15 cellular contexts compared by ENCODE assay signal in the genomic region with DNA sequence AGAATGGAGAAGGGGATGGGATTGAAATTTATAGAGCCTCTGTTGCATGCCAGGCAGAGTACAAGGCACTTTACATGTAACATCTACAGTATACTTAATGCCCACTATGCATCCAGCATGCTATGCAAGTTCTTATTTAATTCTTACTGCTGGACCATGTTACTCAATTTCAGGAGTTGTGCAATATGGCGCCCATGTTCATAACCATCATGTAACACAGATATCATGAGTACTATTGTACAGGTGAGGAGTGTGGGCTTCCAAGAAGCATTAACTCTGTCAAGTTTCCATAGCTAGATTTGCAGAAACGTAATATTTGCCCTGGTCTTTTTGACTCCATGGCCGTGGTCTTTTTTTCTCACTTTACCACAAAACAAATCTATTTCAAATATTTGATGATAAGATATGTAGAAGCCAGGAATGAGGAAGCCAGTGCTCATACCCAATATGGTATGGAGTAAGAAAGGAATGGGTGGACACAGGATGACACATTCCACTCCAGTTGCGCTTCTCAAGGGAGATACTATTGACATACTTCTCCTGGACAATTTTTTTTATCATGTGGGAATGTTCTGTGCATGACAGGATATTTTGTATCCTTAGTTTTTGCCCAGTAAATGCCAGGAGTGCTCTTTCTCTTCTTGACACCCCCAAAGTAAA.
A peak's percentile ranks its signal among the peaks of the same experiment; 100 is the strongest.
DNase-seq lines count a peak whose midpoint lies in the region; ATAC-seq, FAIRE-seq and TF ChIP-seq lines count a peak whose summit lies in the region.
"Had no signal": no experiment of that assay in that cellular context is flagged by ENCODE, and none has a peak within 500 bp of the region (broad histone marks: within the 10 kb centered on the region; RNA-seq: fewer than 3 reads in every experiment).

No MANE protein-coding gene starts in this region.

- TF ChIP-seq CTCF in AG04449 (IDR thresholded peaks at IDR 0.05; ENCODE audit: insufficient read depth, low read length, missing control alignments) (no peak), right atrium auricular region (IDR thresholded peaks at IDR 0.05) (no peak), WTC11 (IDR thresholded peaks at IDR 0.05) (no peak)

- H3F3A ChIP-seq in GM23248 (ENCODE audit: insufficient read depth) = peaks cover 21% of the 10 kb centered on the region

- H3K27ac Mint-ChIP-seq in WTC11 = no peak overlapping the region
- H3K27ac Mint-ChIP-seq: activated CD4-positive, alpha-beta T cell treated with anti-CD3 and anti-CD28 coated beads for 36 hours; activated naive CD4-positive, alpha-beta T cell treated with anti-CD3 and anti-CD28 coated beads, Interleukin-2, amount 10 ng/mL, durations not matched to agents 7 days and 5 days had no signal

- peaks cover 35% of the 10 kb centered on the region for H3K9me3 Mint-ChIP-seq in WTC11
- H3K9me3 Mint-ChIP-seq: activated naive CD4-positive, alpha-beta T cell treated with anti-CD3 and anti-CD28 coated beads, Interleukin-2, amount 10 ng/mL, durations not matched to agents 7 days and 5 days had no signal

- H3K27me3 ChIP-seq in GM23248 (replicated peaks; ENCODE audit: insufficient read depth) (no peaks in the 10 kb centered on the region), right atrium auricular region (no peaks in the 10 kb centered on the region), small intestine (ENCODE audit: control insufficient read depth in 2 of 2, insufficient read depth in 2 of 2, low read length in 2 of 2) (no peaks in the 10 kb centered on the region)

- peaks cover 5% of the 10 kb centered on the region; the same call in 1 of the 2 replicates for H3K27me3 Mint-ChIP-seq in WTC11 (ENCODE audit: low read depth)
- H3K27me3 Mint-ChIP-seq: activated naive CD4-positive, alpha-beta T cell treated with anti-CD3 and anti-CD28 coated beads, Interleukin-2, amount 10 ng/mL, durations not matched to agents 7 days and 5 days had no signal

- no peak overlapping the region for H3K4me3 ChIP-seq in AG04449 (ENCODE audit: low read depth, low read length)
- 0 out of 2 replicates have a peak overlapping the region, but pooled peaks have one; percentile 16 for H3K4me3 ChIP-seq in GM23248
- no peak overlapping the region for H3K4me3 ChIP-seq in right atrium auricular region
- H3K4me3 ChIP-seq in small intestine (ENCODE audit: low read depth in 1 of 2, low read length in 2 of 2) = no peak overlapping the region

- 73 to 74% methylated on average over 4 of the region's 4 CpGs for WGBS in GM23248 (ENCODE audit: low coverage in 1 of 2, low lambda C conversion rate in 2 of 2, missing lambda C conversion rate in 2 of 2), 2 experiments
- 73 to 77% (median 75%) methylated on average over 4 of the region's 4 CpGs for WGBS in small intestine, 3 donors

- peak overlapping the region; percentile 19; the same call in 1 of the 2 replicates for H3K9ac ChIP-seq in GM23248

- peaks cover 27% of the 10 kb centered on the region for H3K36me3 Mint-ChIP-seq in WTC11
- H3K36me3 Mint-ChIP-seq: activated naive CD4-positive, alpha-beta T cell treated with anti-CD3 and anti-CD28 coated beads, Interleukin-2, amount 10 ng/mL, durations not matched to agents 7 days and 5 days had no signal

- H3K79me2 ChIP-seq in GM23248 (ENCODE audit: insufficient read depth) = no peaks in the 10 kb centered on the region

- in situ Hi-C loops in GM23248 (cut with MboI) = no loop called here

- H4K20me1 ChIP-seq in GM23248 (ENCODE audit: insufficient read depth) = no peaks in the 10 kb centered on the region

- H3K27ac ChIP-seq in GM23248 = peak overlapping the region; percentile 59
- peak overlapping the region; percentile 13 to 85 for H3K27ac ChIP-seq in right atrium auricular region
- no peak overlapping the region for H3K27ac ChIP-seq in small intestine (ENCODE audit: low read depth in 1 of 2, low read length in 1 of 2)

- H3K4me1 ChIP-seq in GM23248 (ENCODE audit: insufficient read depth) (peaks cover 22% of the 10 kb centered on the region), right atrium auricular region (peaks cover 0 to 22% of the 10 kb centered on the region in 2 donors), small intestine (ENCODE audit: control insufficient read depth in 2 of 2, insufficient read depth in 1 of 2, low read depth in 1 of 2, low read length in 1 of 2) (no peaks in the 10 kb centered on the region)

- H3K9me3 ChIP-seq in GM23248 (ENCODE audit: low read depth) (no peaks in the 10 kb centered on the region), right atrium auricular region (no peaks in the 10 kb centered on the region), small intestine (ENCODE audit: control insufficient read depth, low read depth) (no peaks in the 10 kb centered on the region)

- no peaks in the 10 kb centered on the region for H3K4me1 Mint-ChIP-seq in WTC11
- H3K4me1 Mint-ChIP-seq: activated CD4-positive, alpha-beta T cell treated with anti-CD3 and anti-CD28 coated beads for 36 hours; activated naive CD4-positive, alpha-beta T cell treated with anti-CD3 and anti-CD28 coated beads, Interleukin-2, amount 10 ng/mL, durations not matched to agents 7 days and 5 days had no signal

- no peak overlapping the region for H3K4me3 Mint-ChIP-seq in WTC11
- H3K4me3 Mint-ChIP-seq: activated CD4-positive, alpha-beta T cell treated with anti-CD3 and anti-CD28 coated beads for 36 hours; activated naive CD4-positive, alpha-beta T cell treated with anti-CD3 and anti-CD28 coated beads, Interleukin-2, amount 10 ng/mL, durations not matched to agents 7 days and 5 days had no signal

- no peak for ATAC-seq in WTC11
- no peak for ATAC-seq in GM19467 (IDR thresholded peaks at IDR 0.05; ENCODE audit: unreplicated experiment)
- ATAC-seq in HG03159 (IDR thresholded peaks at IDR 0.05; ENCODE audit: unreplicated experiment) = no peak
- ATAC-seq: activated CD4-positive, alpha-beta T cell treated with anti-CD3 and anti-CD28 coated beads for 36 hours had no signal

- H3K9me2 ChIP-seq in GM23248 (ENCODE audit: insufficient read depth) = no peaks in the 10 kb centered on the region

- H2AFZ ChIP-seq in GM23248 = no peak overlapping the region; the same call in 1 of the 2 replicates

- FAIRE-seq in small intestine (lab: Jason Lieb, UNC) = no peak
- FAIRE-seq: kidney had no signal

- peak overlapping the region; percentile 50 for H3K4me2 ChIP-seq in GM23248 (ENCODE audit: unreplicated experiment)

- DNase-seq in AG04449 (ENCODE audit: low read depth, low spot score) (peak; percentile 77), GM23248 (peak; percentile 61), astrocyte of the hippocampus (ENCODE audit: low read depth, low spot score) (peak; percentile 26), right atrium auricular region (ENCODE audit: low spot score) (no peak), small intestine (no peak), WTC11 (ENCODE audit: low spot score) (no peak)
- DNase-seq: activated CD4-positive, alpha-beta T cell treated with anti-CD3 and anti-CD28 coated beads for 36 hours; activated naive CD4-positive, alpha-beta T cell treated with anti-CD3 and anti-CD28 coated beads, Interleukin-2, amount 10 ng/mL, durations not matched to agents 7 days and 5 days; COR-L47; NCI-H1417 treated with DMSO at 0.1 percent for 48 hours; SIG-M5; T-helper 9 cell had no signal

- H3K36me3 ChIP-seq in GM23248 (ENCODE audit: low read depth) = no peaks in the 10 kb centered on the region
- H3K36me3 ChIP-seq in right atrium auricular region = no peaks in the 10 kb centered on the region
- H3K36me3 ChIP-seq in small intestine (ENCODE audit: control insufficient read depth in 2 of 2, insufficient read depth in 2 of 2, low read length in 2 of 2) = no peaks in the 10 kb centered on the region

- CTCF ChIA-PET in AG04449 (lab: Yijun Ruan, JAX) = no interaction called here
- CTCF ChIA-PET in WTC11 (lab: Charles Lee) = no interaction called here

- POLR2A ChIA-PET in AG04449 (lab: Yijun Ruan, JAX) (no interaction called here), WTC11 (lab: Charles Lee) (no interaction called here)

TF ChIP-seq in WTC11, 78 proteins besides CTCF, POLR2A, EP300 and RAD21 (continues in another document):
- TF ChIP-seq TEAD4 (CRISPR knock-in tag; IDR thresholded peaks at IDR 0.05) (no peak), ZNF263 (CRISPR knock-in tag; IDR thresholded peaks at IDR 0.05; ENCODE audit: low read depth) (no peak), CBFB (CRISPR knock-in tag; IDR thresholded peaks at IDR 0.05; ENCODE audit: low read depth) (no peak), ZNF121 (CRISPR knock-in tag; IDR thresholded peaks at IDR 0.05) (no peak), TCF7 (CRISPR knock-in tag; IDR thresholded peaks at IDR 0.05; ENCODE audit: low read depth) (no peak), NFYB (CRISPR knock-in tag; conservative IDR thresholded peaks at IDR 0.05; ENCODE audit: low read depth) (no peak), JUN (CRISPR knock-in tag; IDR thresholded peaks at IDR 0.05) (no peak), FOXK1 (CRISPR knock-in tag; IDR thresholded peaks at IDR 0.05) (no peak), ATF1 (CRISPR knock-in tag; IDR thresholded peaks at IDR 0.05) (no peak), RELA (CRISPR knock-in tag; IDR thresholded peaks at IDR 0.05; ENCODE audit: borderline replicate concordance) (no peak), ETV6 (CRISPR knock-in tag; IDR thresholded peaks at IDR 0.05) (no peak)
- TF ChIP-seq, protein P1, sequence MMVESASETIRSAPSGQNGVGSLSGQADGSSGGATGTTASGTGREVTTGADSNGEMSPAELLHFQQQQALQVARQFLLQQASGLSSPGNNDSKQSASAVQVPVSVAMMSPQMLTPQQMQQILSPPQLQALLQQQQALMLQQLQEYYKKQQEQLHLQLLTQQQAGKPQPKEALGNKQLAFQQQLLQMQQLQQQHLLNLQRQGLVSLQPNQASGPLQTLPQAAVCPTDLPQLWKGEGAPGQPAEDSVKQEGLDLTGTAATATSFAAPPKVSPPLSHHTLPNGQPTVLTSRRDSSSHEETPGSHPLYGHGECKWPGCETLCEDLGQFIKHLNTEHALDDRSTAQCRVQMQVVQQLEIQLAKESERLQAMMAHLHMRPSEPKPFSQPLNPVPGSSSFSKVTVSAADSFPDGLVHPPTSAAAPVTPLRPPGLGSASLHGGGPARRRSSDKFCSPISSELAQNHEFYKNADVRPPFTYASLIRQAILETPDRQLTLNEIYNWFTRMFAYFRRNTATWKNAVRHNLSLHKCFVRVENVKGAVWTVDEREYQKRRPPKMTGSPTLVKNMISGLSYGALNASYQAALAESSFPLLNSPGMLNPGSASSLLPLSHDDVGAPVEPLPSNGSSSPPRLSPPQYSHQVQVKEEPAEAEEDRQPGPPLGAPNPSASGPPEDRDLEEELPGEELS (CRISPR knock-in tag; IDR thresholded peaks at IDR 0.05) = no peak
- TF ChIP-seq, protein P2, sequence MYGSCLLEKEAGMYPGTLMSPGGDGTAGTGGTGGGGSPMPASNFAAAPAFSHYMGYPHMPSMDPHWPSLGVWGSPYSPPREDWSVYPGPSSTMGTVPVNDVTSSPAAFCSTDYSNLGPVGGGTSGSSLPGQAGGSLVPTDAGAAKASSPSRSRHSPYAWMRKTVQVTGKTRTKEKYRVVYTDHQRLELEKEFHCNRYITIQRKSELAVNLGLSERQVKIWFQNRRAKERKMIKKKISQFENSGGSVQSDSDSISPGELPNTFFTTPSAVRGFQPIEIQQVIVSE (CRISPR knock-in tag; IDR thresholded peaks at IDR 0.05; ENCODE audit: borderline replicate concordance) = no peak

Comparison
In these comparisons a context has a peak if more than half of its experiments do, and no peak if none do; other contexts are left out.
1. DNase-seq: peak in AG04449 (single experiment), GM23248 (single experiment) and astrocyte of the hippocampus (single experiment); none in right atrium auricular region (single experiment), small intestine (single experiment) and WTC11 (single experiment).
2. H3K27ac ChIP-seq: peak in GM23248 (single experiment) and right atrium auricular region (2 of 2); none in small intestine (0 of 2).